Comparison of ENCODE assay signal across 8 cellular contexts in genomic region chr7:604038-604883, GRCh38.
A peak's percentile ranks its signal among the peaks of the same experiment; 100 is the strongest.
DNase-seq lines count a peak whose midpoint lies in the region; ATAC-seq, FAIRE-seq and TF ChIP-seq lines count a peak whose summit lies in the region.

No MANE protein-coding gene starts in this region.

- BruUV-seq in K562 (replicated peaks; lab: Mats Ljungman, UMichigan) = TSS peak; percentile 90

- 10% methylated on average over 27 of the region's 36 CpGs for WGBS in K562 (ENCODE audit: insufficient coverage, low coverage, missing lambda C conversion rate)

- intact Hi-C loops in K562 (cut with micrococcal nuclease) = loop anchor here (5.0 to 10.0 kb wide), 2 partner anchors 82 to 139 kb away; no protein-coding TSS in a partner anchor

- TF ChIP-seq POLR2A in K562 (conservative IDR thresholded peaks at IDR 0.05) = peak; percentile 86

- peaks cover 31% of the 10 kb centered on the region; the same call in 2 of the 3 replicates for H3K79me2 ChIP-seq in K562 (ENCODE audit: control insufficient read depth, insufficient read depth, low read length)

- no peaks in the 10 kb centered on the region for H3K9me3 ChIP-seq in K562 (replicated peaks; ENCODE audit: control insufficient read depth, insufficient read depth, low read depth, low read length)

- FAIRE-seq in GM19239 (lab: Jason Lieb, UNC) (peak; percentile 92), K562 (lab: Jason Lieb, UNC) (peak; percentile 86), frontal cortex (lab: Jason Lieb, UNC) (no peak)

- POLR2A ChIA-PET in K562 (lab: Yijun Ruan, JAX) = interaction anchor here (1.1 kb wide), 3 partner anchors 11 to 18 kb away, joined by 4 to 5 read pairs (median 5); no protein-coding TSS in a partner anchor

- in situ Hi-C loops in K562 (cut with MboI) = no loop called here

- H3K9me1 ChIP-seq in K562 (ENCODE audit: control insufficient read depth, insufficient read depth, low read length) = peaks cover 5% of the 10 kb centered on the region

- CTCF ChIA-PET in K562 (lab: Yijun Ruan, JAX; ENCODE audit: low intra/inter-chr PET ratio) = no interaction called here

- H3K4me3 ChIP-seq in K562 = peak overlapping the region; percentile 41

- no peaks in the 10 kb centered on the region for H3K27me3 ChIP-seq in K562 (ENCODE audit: control insufficient read depth in 2 of 2, insufficient read depth in 2 of 2, low read length in 2 of 2)

- TF ChIP-seq EP300 in K562 (IDR thresholded peaks at IDR 0.05; ENCODE audit: low read length) = peak; percentile 89

- H3K27ac ChIP-seq in K562 (ENCODE audit: extremely low read depth, low read depth, low read length) = peak overlapping the region; percentile 100

- 0 out of 4 replicates have a peak, but pooled peaks of 1 of the 2 experiments have one; percentile 16 for TF ChIP-seq RAD21 in K562 (CRISPR knock-in tag; conservative IDR thresholded peaks at IDR 0.05 in 1 of 2, IDR thresholded peaks at IDR 0.05 in 1 of 2)

- peak overlapping the region; percentile 93 for H3K4me2 ChIP-seq in K562 (ENCODE audit: insufficient read depth, low read length)

- H3K9ac ChIP-seq in K562 (ENCODE audit: insufficient read depth in 1 of 2, low read depth in 2 of 2, low read length in 2 of 2) = peak overlapping the region; percentile 89 to 97

- ATAC-seq in HG03354 (IDR thresholded peaks at IDR 0.05; ENCODE audit: poor library complexity, severe bottlenecking, unreplicated experiment) (peak; percentile 77), K562 (peak; percentile 87)

- TF ChIP-seq CTCF in K562 (IDR thresholded peaks at IDR 0.05 in 2 of 3, conservative IDR thresholded peaks at IDR 0.05 in 1 of 3; ENCODE audit: insufficient read depth in 2 of 3, low read depth in 1 of 3, low read length in 3 of 3) = 0 out of 6 replicates have a peak, but pooled peaks of 1 of the 3 experiments have one; percentile 7

- no peaks in the 10 kb centered on the region for H4K20me1 ChIP-seq in K562 (replicated peaks; ENCODE audit: control insufficient read depth, insufficient read depth, low read length)

- peak; percentile 90 for DNase-seq in GM19239 (ENCODE audit: insufficient read length, low spot score)
- peak; percentile 84 for DNase-seq in UCSD-AML1 (lab: John Stamatoyannopoulos, UW; ENCODE audit: unreplicated experiment)
- DNase-seq in K562 (ENCODE audit: extremely low read depth in 1 of 4, low spot score in 3 of 4) = peak; percentile 74 to 96 (median 80)
- DNase-seq in mesenteric fat pad (ENCODE audit: low spot score) = peak; percentile 94
- peak; percentile 95 to 96 for DNase-seq in stimulated activated CD8-positive, alpha-beta memory T cell treated with anti-CD3 and anti-CD28 coated beads, Interleukin-15, amount 100 ng/mL, for 48 hours (ENCODE audit: low read depth in 2 of 2)
- no peak for DNase-seq in DMS53 treated with DMSO at 0.1 percent for 48 hours (lab: John Stamatoyannopoulos, UW; ENCODE audit: unreplicated experiment)
- no peak for DNase-seq in frontal cortex (ENCODE audit: low spot score in 2 of 2)

- H3K4me1 ChIP-seq in K562 (replicated peaks in 1 of 2; ENCODE audit: control insufficient read depth in 2 of 2, insufficient read depth in 2 of 2, low read length in 2 of 2) = peaks cover 47 to 70% of the 10 kb centered on the region in 2 experiments

- peak overlapping the region; percentile 77 for H2AFZ ChIP-seq in K562 (ENCODE audit: low read depth, low read length)

- peaks cover 16% of the 10 kb centered on the region for H3K36me3 ChIP-seq in K562 (ENCODE audit: control insufficient read depth, insufficient read depth, low read length)

TF ChIP-seq in K562, 482 proteins besides CTCF, POLR2A, EP300 and RAD21 (continues in another document):
- TF ChIP-seq ZFP30 (CRISPR knock-in tag; IDR thresholded peaks at IDR 0.05; ENCODE audit: borderline replicate concordance) (no peak), ZNF143 (CRISPR knock-in tag; IDR thresholded peaks at IDR 0.05) (peak; percentile 39; the same call in 1 of the 2 replicates), FIP1L1 (IDR thresholded peaks at IDR 0.05; ENCODE audit: low read depth, low read length, poor library complexity, severe bottlenecking) (peak; percentile 70), FOS (IDR thresholded peaks at IDR 0.05; ENCODE audit: extremely low read depth, insufficient read length) (peak; percentile 24), ZNF586 (CRISPR knock-in tag; conservative IDR thresholded peaks at IDR 0.05) (0 out of 2 replicates have a peak, but pooled peaks have one; percentile 21), CBX3 (IDR thresholded peaks at IDR 0.05; ENCODE audit: borderline replicate concordance in 1 of 2, low read length in 2 of 2) (peak in 1 of 2 experiments; percentile 73; a peak in 1 of 3 replicates), HIVEP1 (CRISPR knock-in tag; IDR thresholded peaks at IDR 0.05) (no peak), CC2D1A (IDR thresholded peaks at IDR 0.05) (no peak), MCM2 (IDR thresholded peaks at IDR 0.05; ENCODE audit: low read depth) (no peak), HSF4 (CRISPR knock-in tag; IDR thresholded peaks at IDR 0.05; ENCODE audit: borderline replicate concordance) (0 out of 2 replicates have a peak, but pooled peaks have one; percentile 40), ZNF146 (CRISPR knock-in tag; IDR thresholded peaks at IDR 0.05; ENCODE audit: unreplicated experiment) (no peak), DNMT1 (IDR thresholded peaks at IDR 0.05) (no peak)
- TF ChIP-seq, protein P1, sequence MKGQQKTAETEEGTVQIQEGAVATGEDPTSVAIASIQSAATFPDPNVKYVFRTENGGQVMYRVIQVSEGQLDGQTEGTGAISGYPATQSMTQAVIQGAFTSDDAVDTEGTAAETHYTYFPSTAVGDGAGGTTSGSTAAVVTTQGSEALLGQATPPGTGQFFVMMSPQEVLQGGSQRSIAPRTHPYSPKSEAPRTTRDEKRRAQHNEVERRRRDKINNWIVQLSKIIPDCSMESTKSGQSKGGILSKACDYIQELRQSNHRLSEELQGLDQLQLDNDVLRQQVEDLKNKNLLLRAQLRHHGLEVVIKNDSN (CRISPR knock-in tag; IDR thresholded peaks at IDR 0.05) = peak; percentile 96
- TF ChIP-seq, protein P2, sequence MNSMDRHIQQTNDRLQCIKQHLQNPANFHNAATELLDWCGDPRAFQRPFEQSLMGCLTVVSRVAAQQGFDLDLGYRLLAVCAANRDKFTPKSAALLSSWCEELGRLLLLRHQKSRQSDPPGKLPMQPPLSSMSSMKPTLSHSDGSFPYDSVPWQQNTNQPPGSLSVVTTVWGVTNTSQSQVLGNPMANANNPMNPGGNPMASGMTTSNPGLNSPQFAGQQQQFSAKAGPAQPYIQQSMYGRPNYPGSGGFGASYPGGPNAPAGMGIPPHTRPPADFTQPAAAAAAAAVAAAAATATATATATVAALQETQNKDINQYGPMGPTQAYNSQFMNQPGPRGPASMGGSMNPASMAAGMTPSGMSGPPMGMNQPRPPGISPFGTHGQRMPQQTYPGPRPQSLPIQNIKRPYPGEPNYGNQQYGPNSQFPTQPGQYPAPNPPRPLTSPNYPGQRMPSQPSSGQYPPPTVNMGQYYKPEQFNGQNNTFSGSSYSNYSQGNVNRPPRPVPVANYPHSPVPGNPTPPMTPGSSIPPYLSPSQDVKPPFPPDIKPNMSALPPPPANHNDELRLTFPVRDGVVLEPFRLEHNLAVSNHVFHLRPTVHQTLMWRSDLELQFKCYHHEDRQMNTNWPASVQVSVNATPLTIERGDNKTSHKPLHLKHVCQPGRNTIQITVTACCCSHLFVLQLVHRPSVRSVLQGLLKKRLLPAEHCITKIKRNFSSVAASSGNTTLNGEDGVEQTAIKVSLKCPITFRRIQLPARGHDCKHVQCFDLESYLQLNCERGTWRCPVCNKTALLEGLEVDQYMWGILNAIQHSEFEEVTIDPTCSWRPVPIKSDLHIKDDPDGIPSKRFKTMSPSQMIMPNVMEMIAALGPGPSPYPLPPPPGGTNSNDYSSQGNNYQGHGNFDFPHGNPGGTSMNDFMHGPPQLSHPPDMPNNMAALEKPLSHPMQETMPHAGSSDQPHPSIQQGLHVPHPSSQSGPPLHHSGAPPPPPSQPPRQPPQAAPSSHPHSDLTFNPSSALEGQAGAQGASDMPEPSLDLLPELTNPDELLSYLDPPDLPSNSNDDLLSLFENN (IDR thresholded peaks at IDR 0.05; ENCODE audit: low read depth in 2 of 2, low read length in 2 of 2) = peak in 1 of 2 experiments; percentile 65; a peak in 1 of 4 replicates
- TF ChIP-seq, protein P3, sequence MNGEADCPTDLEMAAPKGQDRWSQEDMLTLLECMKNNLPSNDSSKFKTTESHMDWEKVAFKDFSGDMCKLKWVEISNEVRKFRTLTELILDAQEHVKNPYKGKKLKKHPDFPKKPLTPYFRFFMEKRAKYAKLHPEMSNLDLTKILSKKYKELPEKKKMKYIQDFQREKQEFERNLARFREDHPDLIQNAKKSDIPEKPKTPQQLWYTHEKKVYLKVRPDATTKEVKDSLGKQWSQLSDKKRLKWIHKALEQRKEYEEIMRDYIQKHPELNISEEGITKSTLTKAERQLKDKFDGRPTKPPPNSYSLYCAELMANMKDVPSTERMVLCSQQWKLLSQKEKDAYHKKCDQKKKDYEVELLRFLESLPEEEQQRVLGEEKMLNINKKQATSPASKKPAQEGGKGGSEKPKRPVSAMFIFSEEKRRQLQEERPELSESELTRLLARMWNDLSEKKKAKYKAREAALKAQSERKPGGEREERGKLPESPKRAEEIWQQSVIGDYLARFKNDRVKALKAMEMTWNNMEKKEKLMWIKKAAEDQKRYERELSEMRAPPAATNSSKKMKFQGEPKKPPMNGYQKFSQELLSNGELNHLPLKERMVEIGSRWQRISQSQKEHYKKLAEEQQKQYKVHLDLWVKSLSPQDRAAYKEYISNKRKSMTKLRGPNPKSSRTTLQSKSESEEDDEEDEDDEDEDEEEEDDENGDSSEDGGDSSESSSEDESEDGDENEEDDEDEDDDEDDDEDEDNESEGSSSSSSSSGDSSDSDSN (IDR thresholded peaks at IDR 0.05; ENCODE audit: borderline replicate concordance in 1 of 2, low read depth in 2 of 2, low read length in 2 of 2) = peak in 1 of 2 experiments; percentile 35; a peak in 1 of 4 replicates
- TF ChIP-seq, protein P4, sequence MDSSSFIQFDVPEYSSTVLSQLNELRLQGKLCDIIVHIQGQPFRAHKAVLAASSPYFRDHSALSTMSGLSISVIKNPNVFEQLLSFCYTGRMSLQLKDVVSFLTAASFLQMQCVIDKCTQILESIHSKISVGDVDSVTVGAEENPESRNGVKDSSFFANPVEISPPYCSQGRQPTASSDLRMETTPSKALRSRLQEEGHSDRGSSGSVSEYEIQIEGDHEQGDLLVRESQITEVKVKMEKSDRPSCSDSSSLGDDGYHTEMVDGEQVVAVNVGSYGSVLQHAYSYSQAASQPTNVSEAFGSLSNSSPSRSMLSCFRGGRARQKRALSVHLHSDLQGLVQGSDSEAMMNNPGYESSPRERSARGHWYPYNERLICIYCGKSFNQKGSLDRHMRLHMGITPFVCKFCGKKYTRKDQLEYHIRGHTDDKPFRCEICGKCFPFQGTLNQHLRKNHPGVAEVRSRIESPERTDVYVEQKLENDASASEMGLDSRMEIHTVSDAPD (CRISPR knock-in tag; IDR thresholded peaks at IDR 0.05) = peak; percentile 6; the same call in 1 of the 2 replicates

Comparison
In these comparisons a context has a peak if more than half of its experiments do, and no peak if none do; other contexts are left out.
1. DNase-seq: peak in GM19239 (single experiment), UCSD-AML1 (single experiment), K562 (4 of 4), mesenteric fat pad (single experiment) and stimulated activated CD8-positive, alpha-beta memory T cell treated with anti-CD3 and anti-CD28 coated beads, Interleukin-15, amount 100 ng/mL, for 48 hours (2 of 2); none in DMS53 treated with DMSO at 0.1 percent for 48 hours (single experiment) and frontal cortex (0 of 2).